13 cellular contexts compared by ENCODE assay signal in the genomic region with DNA sequence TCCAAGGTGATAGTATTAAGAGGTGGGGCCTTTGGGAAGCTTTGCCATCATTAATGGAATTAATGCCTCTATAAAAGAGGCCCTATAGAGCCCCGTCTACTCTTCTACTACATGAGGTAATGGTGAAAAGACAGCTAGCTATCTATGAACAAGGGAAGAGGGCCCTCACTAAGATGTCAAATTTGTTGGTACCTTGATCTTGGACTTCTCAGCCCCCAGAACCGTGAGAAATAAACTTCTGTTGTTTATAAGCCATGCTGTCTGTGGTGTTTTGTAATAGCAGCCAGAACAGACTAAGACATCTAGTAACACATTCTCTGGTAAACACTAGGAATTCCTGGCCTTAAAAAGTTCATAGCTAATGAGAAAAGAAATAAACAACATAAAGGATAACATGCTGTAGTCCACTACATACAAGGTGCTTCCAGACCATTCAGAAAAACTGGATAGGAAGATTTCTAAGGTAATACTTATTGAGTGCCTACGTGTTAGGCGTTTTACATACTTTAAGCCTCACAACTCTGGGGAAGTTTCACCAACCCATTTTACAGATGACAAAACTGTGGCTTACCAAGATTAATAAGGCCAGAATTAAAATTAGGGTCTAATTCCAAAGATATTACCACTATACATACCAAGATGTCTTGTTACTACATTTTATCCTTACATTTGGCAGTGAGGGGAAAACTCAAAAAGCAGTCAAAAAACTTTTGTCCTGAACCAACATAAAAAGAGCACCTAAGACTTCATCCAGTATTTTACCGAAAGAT. TPM values are rescaled to one million over a fixed set of nuclear protein-coding genes. Genes with fewer than 3 reads are reported as not detected.
DNase-seq lines count a peak whose midpoint lies in the region; FAIRE-seq and TF ChIP-seq lines count a peak whose summit lies in the region.
"Had no signal": no experiment of that assay in that cellular context is flagged by ENCODE, and none has a peak within 500 bp of the region (broad histone marks: within the 10 kb centered on the region; RNA-seq: fewer than 3 reads in every experiment).

No MANE protein-coding gene starts in this region.

- peaks cover 4% of the 10 kb centered on the region for H3K36me3 Mint-ChIP-seq in activated naive CD8-positive, alpha-beta T cell

- TF ChIP-seq POLR2A in suprapubic skin (IDR thresholded peaks at IDR 0.05) (no peak), transverse colon (IDR thresholded peaks at IDR 0.05) (no peak)

- H3K79me2 ChIP-seq in ACC112 (ENCODE audit: control insufficient read depth, insufficient read depth, low read length, unreplicated experiment) (peaks cover 88% of the 10 kb centered on the region), keratinocyte (ENCODE audit: control insufficient read depth, insufficient read depth, low read length) (peaks cover 81% of the 10 kb centered on the region)

- H3K4me2 ChIP-seq in keratinocyte (ENCODE audit: control insufficient read depth, extremely low read depth, insufficient read depth, low read depth, low read length) = peak overlapping the region; percentile 88

- no peak overlapping the region for H3K27ac Mint-ChIP-seq in activated naive CD8-positive, alpha-beta T cell

- no peaks in the 10 kb centered on the region for H3K9me1 ChIP-seq in keratinocyte (ENCODE audit: control insufficient read depth, extremely low read depth, insufficient read depth, low read length)

- H3K4me3 Mint-ChIP-seq in activated naive CD8-positive, alpha-beta T cell = peak overlapping the region; percentile 94

- 90% methylated on average over 5 of the region's 5 CpGs for WGBS in suprapubic skin
- 82 to 87% methylated on average over 5 of the region's 5 CpGs for WGBS in transverse colon (ENCODE audit: low coverage in 1 of 2), 2 donors

- no peak overlapping the region for H2AFZ ChIP-seq in ACC112 (ENCODE audit: low read length, unreplicated experiment)
- no peak overlapping the region for H2AFZ ChIP-seq in keratinocyte (ENCODE audit: control insufficient read depth, low read length)

- no peaks in the 10 kb centered on the region for H3K27me3 Mint-ChIP-seq in activated naive CD8-positive, alpha-beta T cell

- H3K9ac ChIP-seq in keratinocyte (ENCODE audit: control insufficient read depth, extremely low read depth, insufficient read depth, low read length) = no peak overlapping the region

- no peak for FAIRE-seq in keratinocyte (lab: Jason Lieb, UNC)

- H3K27ac ChIP-seq in ACC112 (ENCODE audit: low read depth, low read length) (no peak overlapping the region), keratinocyte (ENCODE audit: control insufficient read depth, insufficient read depth, low read length) (no peak overlapping the region), suprapubic skin (no peak overlapping the region), transverse colon (no peak overlapping the region)
- H3K27ac ChIP-seq: ascending aorta, left ventricle myocardium inferior had no signal

- H3K36me3 ChIP-seq in ACC112 (ENCODE audit: insufficient read depth, low read length) (peaks cover 5% of the 10 kb centered on the region; the same call in 1 of the 2 replicates), keratinocyte (ENCODE audit: control insufficient read depth in 2 of 2, extremely low read depth in 1 of 2, insufficient read depth in 2 of 2, low read length in 2 of 2) (no peaks in the 10 kb centered on the region), suprapubic skin (no peaks in the 10 kb centered on the region), transverse colon (no peaks in the 10 kb centered on the region)
- H3K36me3 ChIP-seq: ascending aorta, left ventricle myocardium inferior had no signal

- TF ChIP-seq CTCF in keratinocyte (optimal IDR thresholded peaks at IDR 0.05 in 1 of 3, IDR thresholded peaks at IDR 0.05 in 1 of 3, conservative IDR thresholded peaks at IDR 0.05 in 1 of 3; ENCODE audit: extremely low read depth in 1 of 3, insufficient read depth in 2 of 3, low read length in 3 of 3) = no peak
- no peak for TF ChIP-seq CTCF in suprapubic skin (IDR thresholded peaks at IDR 0.05)
- no peak for TF ChIP-seq CTCF in transverse colon (IDR thresholded peaks at IDR 0.05)

- H3K4me1 ChIP-seq in ACC112 (ENCODE audit: control insufficient read depth, insufficient read depth, low read length, unreplicated experiment) = peaks cover 27% of the 10 kb centered on the region
- H3K4me1 ChIP-seq in keratinocyte (ENCODE audit: control insufficient read depth, extremely low read depth, insufficient read depth, low read length) = peaks cover 15% of the 10 kb centered on the region
- H3K4me1 ChIP-seq in suprapubic skin = peaks cover 63% of the 10 kb centered on the region
- H3K4me1 ChIP-seq in transverse colon = peaks cover 33 to 69% (median 58%) of the 10 kb centered on the region in 4 donors

- H3K27me3 ChIP-seq in ACC112 (ENCODE audit: insufficient read depth, low read length) (no peaks in the 10 kb centered on the region), keratinocyte (ENCODE audit: control insufficient read depth, extremely low read depth, insufficient read depth, low read length) (no peaks in the 10 kb centered on the region), suprapubic skin (no peaks in the 10 kb centered on the region), transverse colon (no peaks in the 10 kb centered on the region)
- H3K27me3 ChIP-seq: ascending aorta had no signal

- DNase-seq in EH (ENCODE audit: low read depth) (peak; percentile 24), keratinocyte (ENCODE audit: low read depth, low spot score) (no peak), suprapubic skin (ENCODE audit: low spot score in 2 of 2) (no peak), transverse colon (no peak), NCI-H345 (lab: John Stamatoyannopoulos, UW) (no peak), LoVo (ENCODE audit: low spot score) (no peak)
- DNase-seq: effector memory CD4-positive, alpha-beta T cell; head of caudate nucleus; left ventricle myocardium inferior; NCI-H2029 treated with DMSO at 0.1 percent for 48 hours had no signal

- no peaks in the 10 kb centered on the region for H3K9me3 ChIP-seq in keratinocyte (ENCODE audit: control insufficient read depth, low read depth, low read length)
- no peaks in the 10 kb centered on the region for H3K9me3 ChIP-seq in suprapubic skin
- no peaks in the 10 kb centered on the region for H3K9me3 ChIP-seq in transverse colon
- H3K9me3 ChIP-seq: ascending aorta, left ventricle myocardium inferior had no signal

- peaks cover 62% of the 10 kb centered on the region for H3K4me1 Mint-ChIP-seq in activated naive CD8-positive, alpha-beta T cell (ENCODE audit: low read depth)

- dilution Hi-C loops in keratinocyte (cut with MboI; ENCODE audit: extremely low pct_ligation_motif_present, low sequenced_read_pairs) = no loop called here

- no peak for TF ChIP-seq EP300 in suprapubic skin (IDR thresholded peaks at IDR 0.05)
- TF ChIP-seq EP300 in transverse colon (IDR thresholded peaks at IDR 0.05; ENCODE audit: low read depth) = no peak

- peak overlapping the region; percentile 100 for H3K4me3 ChIP-seq in ACC112 (ENCODE audit: low read depth, low read length)
- H3K4me3 ChIP-seq in keratinocyte (ENCODE audit: control insufficient read depth in 2 of 3, extremely low read depth in 1 of 3, insufficient read depth in 2 of 3, low read depth in 1 of 3, low read length in 3 of 3) = no peak overlapping the region
- no peak overlapping the region for H3K4me3 ChIP-seq in suprapubic skin
- H3K4me3 ChIP-seq in transverse colon = no peak overlapping the region

- peaks cover 6% of the 10 kb centered on the region for H4K20me1 ChIP-seq in keratinocyte (ENCODE audit: control insufficient read depth, extremely low read depth, insufficient read depth, low read length)

- H3K9me3 Mint-ChIP-seq in activated naive CD8-positive, alpha-beta T cell (ENCODE audit: low read depth) = no peaks in the 10 kb centered on the region

- in situ Hi-C loops in transverse colon (cut with MboI; ENCODE audit: low pct_ligation_motif_present in 1 of 4, low pct_unique_long_range_greater_than_20kb in 1 of 4, low sequenced_read_pairs in 3 of 4) = loop anchor here in 1 of 4 donors (25.0 kb wide), 2 partner anchors 473 to 652 kb away; a partner anchor contains a TSS

- intact Hi-C loops in transverse colon (cut with DNase I; ENCODE audit: low total_unique reads) = loop anchor here (10.0 kb wide), 1 partner anchor 91 kb away; no protein-coding TSS in a partner anchor

RNA-seq across cellular contexts. Expression of a gene that starts 3.2 kb away (rescaled TPM):
- 33.2 to 45.0 TPM (median 36.8 TPM) in 3 replicates for polyA plus RNA-seq in keratinocyte
- 92.3 TPM for polyA plus RNA-seq in keratinocyte (2011; ENCODE audit: low read depth)
- polyA plus RNA-seq in keratinocyte (2011; cell fraction: cytosol; rRNA removed) = 16.6 and 39.4 TPM in 2 replicates
- 39.1 and 45.8 TPM in 2 replicates for polyA plus RNA-seq in keratinocyte (2011; cell fraction: nucleus; rRNA removed)
- polyA plus RNA-seq in keratinocyte (2012; ENCODE audit: low replicate concordance) = 33.6 and 33.7 TPM in 2 replicates
- 51.7 to 114 TPM (median 64.2 TPM) in 3 replicates for polyA minus RNA-seq in keratinocyte
- 33.6 TPM for polyA minus RNA-seq in keratinocyte (2011; cell fraction: cytosol; rRNA and poly(A)+ RNA removed)
- 62.4 and 105 TPM in 2 replicates for polyA minus RNA-seq in keratinocyte (2011; cell fraction: nucleus; rRNA and poly(A)+ RNA removed)
- total RNA-seq in suprapubic skin (100 to 1,000 TPM in 1 of 4 donors, 10 to 100 TPM in 3; 64.0 to 100 (median 85.0) TPM), transverse colon (10 to 100 TPM; 52.1 to 92.1 (median 76.5) TPM)
